In the genomic region with DNA sequence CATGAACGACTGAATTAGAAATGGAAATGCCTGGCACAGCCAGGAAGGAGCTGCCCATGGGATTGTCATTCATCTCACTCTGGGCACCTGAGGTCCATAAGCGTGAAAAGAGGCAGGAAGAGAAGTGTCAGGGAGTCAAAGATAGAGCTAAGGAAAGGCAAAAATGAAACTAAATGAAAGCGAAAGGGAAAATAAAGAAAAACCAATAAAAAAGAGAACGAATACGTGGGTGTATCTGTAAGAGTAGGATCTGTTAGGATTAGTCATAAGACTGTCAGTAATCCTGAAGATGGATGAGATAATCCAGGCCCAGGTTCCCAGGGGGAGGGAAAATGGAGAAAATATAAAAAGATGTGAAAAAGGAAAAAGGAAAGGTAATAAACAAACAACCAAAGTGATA, we compare ENCODE assay signal across 15 cellular contexts. TPM values are rescaled to one million over a fixed set of nuclear protein-coding genes. Genes with fewer than 3 reads are reported as not detected.
DNase-seq lines count a peak whose midpoint lies in the region; ATAC-seq and TF ChIP-seq lines count a peak whose summit lies in the region.
"Had no signal": no experiment of that assay in that cellular context is flagged by ENCODE, and none has a peak within 500 bp of the region (broad histone marks: within the 10 kb centered on the region; RNA-seq: fewer than 3 reads in every experiment).

No MANE protein-coding gene starts in this region.

- H3K27ac ChIP-seq in CD8-positive, alpha-beta T cell (ENCODE audit: low read depth, low read length), result no peak overlapping the region
- no peak overlapping the region for H3K27ac ChIP-seq in naive thymus-derived CD4-positive, alpha-beta T cell (ENCODE audit: low read depth, low read length)
- H3K27ac ChIP-seq in right atrium auricular region, result no peak overlapping the region
- H3K27ac ChIP-seq in H9 (ENCODE audit: insufficient read length, low read depth, low read length), result no peak overlapping the region
- H3K27ac ChIP-seq: KMS-11, sigmoid colon had no signal

- H3K4ac ChIP-seq in H9 (ENCODE audit: low read depth, low read length), result no peak overlapping the region

- TF ChIP-seq CTCF in CD8-positive, alpha-beta T cell (IDR thresholded peaks at IDR 0.05), result no peak
- no peak for TF ChIP-seq CTCF in right atrium auricular region (IDR thresholded peaks at IDR 0.05)
- no peak for TF ChIP-seq CTCF in H9 (conservative IDR thresholded peaks at IDR 0.05)

- intact Hi-C loops in CD8-positive, alpha-beta T cell (cut with DNase I, micrococcal nuclease), result no loop called here
- intact Hi-C loops in naive thymus-derived CD4-positive, alpha-beta T cell (cut with micrococcal nuclease), result no loop called here

- H2AK5ac ChIP-seq in H9 (ENCODE audit: insufficient read length, low read length), result no peak overlapping the region

- no peak overlapping the region for H2BK5ac ChIP-seq in H9 (ENCODE audit: insufficient read length, low read length)

- no peak overlapping the region for H3K9ac ChIP-seq in H9 (ENCODE audit: extremely low read depth, insufficient read length, low read length)
- H3K9ac ChIP-seq: KMS-11 had no signal

- no peak overlapping the region for H3K14ac ChIP-seq in H9 (ENCODE audit: insufficient read depth, low read length)

- H3K23ac ChIP-seq in H9 (ENCODE audit: insufficient read length, low read depth, low read length), result no peak overlapping the region

- peaks cover 5% of the 10 kb centered on the region for H3K4me1 ChIP-seq in CD8-positive, alpha-beta T cell (ENCODE audit: insufficient read depth, low read length)
- H3K4me1 ChIP-seq in naive thymus-derived CD4-positive, alpha-beta T cell (ENCODE audit: control insufficient read depth in 2 of 2, insufficient read depth in 2 of 2, low read length in 2 of 2), result peaks cover 0 to 8% of the 10 kb centered on the region in 2 donors
- H3K4me1 ChIP-seq in right atrium auricular region (no peaks in the 10 kb centered on the region), H9 (ENCODE audit: insufficient read depth, low read length) (no peaks in the 10 kb centered on the region)
- H3K4me1 ChIP-seq: sigmoid colon had no signal

- no peak overlapping the region for H3K4me3 Mint-ChIP-seq in CD8-positive, alpha-beta T cell
- H3K4me3 Mint-ChIP-seq in activated CD8-positive, alpha-beta T cell treated with anti-CD3 and anti-CD28 coated beads, Interleukin-2, amount 10 ng/mL, durations not matched to agents 7 days and 5 days, result no peak overlapping the region
- H3K4me3 Mint-ChIP-seq in naive thymus-derived CD4-positive, alpha-beta T cell, result no peak overlapping the region
- H3K4me3 Mint-ChIP-seq in activated CD4-positive, alpha-beta memory T cell treated with anti-CD3 and anti-CD28 coated beads, Interleukin-2, amount 10 ng/mL, durations not matched to agents 7 days and 5 days, result no peak overlapping the region
- H3K4me3 Mint-ChIP-seq in H9, result no peak overlapping the region
- H3K4me3 Mint-ChIP-seq: activated B cell treated with CpG ODN at 0.5 μM for 24 hours; activated T-cell treated with anti-CD3 and anti-CD28 coated beads, Interleukin-2, amount 50 U/mL, for 24 hours had no signal

- H3K36me3 ChIP-seq in CD8-positive, alpha-beta T cell (ENCODE audit: insufficient read depth, low read length), result no peaks in the 10 kb centered on the region
- H3K36me3 ChIP-seq in naive thymus-derived CD4-positive, alpha-beta T cell (ENCODE audit: control insufficient read depth in 2 of 3, insufficient read depth in 3 of 3, low read length in 3 of 3), result no peaks in the 10 kb centered on the region
- no peaks in the 10 kb centered on the region for H3K36me3 ChIP-seq in right atrium auricular region
- H3K36me3 ChIP-seq: sigmoid colon had no signal

- H3K27me3 ChIP-seq in CD8-positive, alpha-beta T cell (ENCODE audit: insufficient read depth, low read length), result no peaks in the 10 kb centered on the region
- no peaks in the 10 kb centered on the region for H3K27me3 ChIP-seq in naive thymus-derived CD4-positive, alpha-beta T cell (ENCODE audit: control insufficient read depth in 2 of 2, insufficient read depth in 2 of 2, low read length in 2 of 2)
- H3K27me3 ChIP-seq in right atrium auricular region (no peaks in the 10 kb centered on the region), H9 (ENCODE audit: insufficient read depth, low read length) (no peaks in the 10 kb centered on the region)

- H4K20me1 ChIP-seq in H9 (ENCODE audit: control insufficient read depth, insufficient read depth, insufficient read length), result no peaks in the 10 kb centered on the region

- no peak overlapping the region for H3K4me2 ChIP-seq in H9 (ENCODE audit: insufficient read depth, insufficient read length, low read length)
- H3K4me2 ChIP-seq: KMS-11 had no signal

- no peaks in the 10 kb centered on the region for H3K4me1 Mint-ChIP-seq in CD8-positive, alpha-beta T cell (ENCODE audit: low read depth)
- H3K4me1 Mint-ChIP-seq in activated CD8-positive, alpha-beta T cell treated with anti-CD3 and anti-CD28 coated beads, Interleukin-2, amount 10 ng/mL, durations not matched to agents 7 days and 5 days (ENCODE audit: low read depth), result peaks cover 3% of the 10 kb centered on the region
- H3K4me1 Mint-ChIP-seq in naive thymus-derived CD4-positive, alpha-beta T cell, result peaks cover 0 to 7% (median 0%) of the 10 kb centered on the region in 7 donors
- H3K4me1 Mint-ChIP-seq in activated CD4-positive, alpha-beta memory T cell treated with anti-CD3 and anti-CD28 coated beads, Interleukin-2, amount 10 ng/mL, durations not matched to agents 7 days and 5 days, result peaks cover 2% of the 10 kb centered on the region
- no peaks in the 10 kb centered on the region for H3K4me1 Mint-ChIP-seq in H9
- H3K4me1 Mint-ChIP-seq: activated B cell treated with CpG ODN at 0.5 μM for 24 hours had no signal

- no peak overlapping the region for H4K91ac ChIP-seq in H9 (ENCODE audit: insufficient read length, low read depth, low read length)

- no peak overlapping the region for H2BK15ac ChIP-seq in H9 (ENCODE audit: low read depth, low read length)

- no peak overlapping the region for H2AFZ ChIP-seq in H9 (ENCODE audit: low read length)

- H2BK12ac ChIP-seq in H9 (ENCODE audit: insufficient read length, low read depth, low read length), result no peak overlapping the region

- no peak overlapping the region for H2BK20ac ChIP-seq in H9 (ENCODE audit: low read depth, low read length, poor library complexity, severe bottlenecking)

- no peak overlapping the region for H3K18ac ChIP-seq in H9 (ENCODE audit: insufficient read length, low read depth, low read length)

- H3K56ac ChIP-seq in H9 (ENCODE audit: insufficient read length, low read depth, low read length), result no peak overlapping the region

- no peaks in the 10 kb centered on the region for H3K79me2 ChIP-seq in H9 (ENCODE audit: insufficient read depth, low read length)

- no peak overlapping the region for H2BK120ac ChIP-seq in H9 (ENCODE audit: low read depth, low read length, poor library complexity, severe bottlenecking)

- H3T11ph ChIP-seq in H9 (ENCODE audit: low read length), result no peak overlapping the region

- POLR2A ChIA-PET in CD8-positive, alpha-beta T cell (lab: Charles Lee), result no interaction called here
- POLR2A ChIA-PET in HEK293T (lab: Yijun Ruan, JAX), result no interaction called here
- POLR2A ChIA-PET in activated CD8-positive, alpha-beta T cell treated with anti-CD3 and anti-CD28 coated beads, Interleukin-2, amount 10 ng/mL, durations not matched to agents 7 days and 5 days (lab: Charles Lee), result no interaction called here
- POLR2A ChIA-PET in naive thymus-derived CD4-positive, alpha-beta T cell (lab: Charles Lee), result no interaction called here
- POLR2A ChIA-PET in activated CD4-positive, alpha-beta memory T cell treated with anti-CD3 and anti-CD28 coated beads, Interleukin-2, amount 10 ng/mL, durations not matched to agents 7 days and 5 days (lab: Charles Lee), result no interaction called here

- no peaks in the 10 kb centered on the region for H3K9me3 Mint-ChIP-seq in CD8-positive, alpha-beta T cell
- no peaks in the 10 kb centered on the region for H3K9me3 Mint-ChIP-seq in activated CD8-positive, alpha-beta T cell treated with anti-CD3 and anti-CD28 coated beads, Interleukin-2, amount 10 ng/mL, durations not matched to agents 7 days and 5 days (ENCODE audit: insufficient read depth)
- no peaks in the 10 kb centered on the region for H3K9me3 Mint-ChIP-seq in naive thymus-derived CD4-positive, alpha-beta T cell
- no peaks in the 10 kb centered on the region for H3K9me3 Mint-ChIP-seq in activated CD4-positive, alpha-beta memory T cell treated with anti-CD3 and anti-CD28 coated beads, Interleukin-2, amount 10 ng/mL, durations not matched to agents 7 days and 5 days
- H3K9me3 Mint-ChIP-seq in H9, result no peaks in the 10 kb centered on the region
- H3K9me3 Mint-ChIP-seq: activated B cell treated with CpG ODN at 0.5 μM for 24 hours; activated T-cell treated with anti-CD3 and anti-CD28 coated beads, Interleukin-2, amount 50 U/mL, for 24 hours had no signal

- H4K5ac ChIP-seq in H9 (ENCODE audit: insufficient read length, low read depth, low read length), result no peak overlapping the region

- no peak overlapping the region for H3K27ac Mint-ChIP-seq in CD8-positive, alpha-beta T cell
- H3K27ac Mint-ChIP-seq in activated CD8-positive, alpha-beta T cell treated with anti-CD3 and anti-CD28 coated beads, Interleukin-2, amount 10 ng/mL, durations not matched to agents 7 days and 5 days, result no peak overlapping the region
- H3K27ac Mint-ChIP-seq in naive thymus-derived CD4-positive, alpha-beta T cell, result no peak overlapping the region
- no peak overlapping the region for H3K27ac Mint-ChIP-seq in activated CD4-positive, alpha-beta memory T cell treated with anti-CD3 and anti-CD28 coated beads, Interleukin-2, amount 10 ng/mL, durations not matched to agents 7 days and 5 days
- no peak overlapping the region for H3K27ac Mint-ChIP-seq in H9
- H3K27ac Mint-ChIP-seq: activated B cell treated with CpG ODN at 0.5 μM for 24 hours; activated T-cell treated with anti-CD3 and anti-CD28 coated beads, Interleukin-2, amount 50 U/mL, for 24 hours had no signal

- no peaks in the 10 kb centered on the region for H3K27me3 Mint-ChIP-seq in CD8-positive, alpha-beta T cell (ENCODE audit: low read depth)
- no peaks in the 10 kb centered on the region for H3K27me3 Mint-ChIP-seq in activated CD8-positive, alpha-beta T cell treated with anti-CD3 and anti-CD28 coated beads, Interleukin-2, amount 10 ng/mL, durations not matched to agents 7 days and 5 days (ENCODE audit: low read depth)
- no peaks in the 10 kb centered on the region for H3K27me3 Mint-ChIP-seq in naive thymus-derived CD4-positive, alpha-beta T cell
- H3K27me3 Mint-ChIP-seq in activated CD4-positive, alpha-beta memory T cell treated with anti-CD3 and anti-CD28 coated beads, Interleukin-2, amount 10 ng/mL, durations not matched to agents 7 days and 5 days, result no peaks in the 10 kb centered on the region
- peaks cover 4% of the 10 kb centered on the region for H3K27me3 Mint-ChIP-seq in H9 (ENCODE audit: low read depth)
- H3K27me3 Mint-ChIP-seq: activated B cell treated with CpG ODN at 0.5 μM for 24 hours; activated T-cell treated with anti-CD3 and anti-CD28 coated beads, Interleukin-2, amount 50 U/mL, for 24 hours had no signal

- WGBS in H9 (ENCODE audit: extremely low coverage, insufficient read length, low lambda C conversion rate), result no CpG with 5 or more reads among the region's 5 CpGs

- CTCF ChIA-PET in CD8-positive, alpha-beta T cell (lab: Charles Lee), result interaction anchor here (3.6 kb wide), 1 partner anchor 780 kb away, joined by 50 read pairs; no protein-coding TSS in a partner anchor
- CTCF ChIA-PET in HEK293T (lab: Yijun Ruan, JAX), result no interaction called here
- CTCF ChIA-PET in activated CD8-positive, alpha-beta T cell treated with anti-CD3 and anti-CD28 coated beads, Interleukin-2, amount 10 ng/mL, durations not matched to agents 7 days and 5 days (lab: Charles Lee), result interaction anchor here (1.0 kb wide), 1 partner anchor 780 kb away, joined by 3 read pairs; no protein-coding TSS in a partner anchor
- CTCF ChIA-PET in naive thymus-derived CD4-positive, alpha-beta T cell (lab: Charles Lee), result interaction anchor here (1.0 kb wide), 1 partner anchor 779 kb away, joined by 5 read pairs; no protein-coding TSS in a partner anchor
- CTCF ChIA-PET in activated CD4-positive, alpha-beta memory T cell treated with anti-CD3 and anti-CD28 coated beads, Interleukin-2, amount 10 ng/mL, durations not matched to agents 7 days and 5 days (lab: Charles Lee), result no interaction called here

- H4K8ac ChIP-seq in H9 (replicated peaks; ENCODE audit: insufficient read length, low read depth, low read length), result no peak overlapping the region

- peak overlapping the region; percentile 5 for H3K4me3 ChIP-seq in CD8-positive, alpha-beta T cell (ENCODE audit: low read depth, low read length)
- H3K4me3 ChIP-seq in naive thymus-derived CD4-positive, alpha-beta T cell (ENCODE audit: low read length), result peak overlapping the region; percentile 25
- H3K4me3 ChIP-seq in right atrium auricular region, result no peak overlapping the region
- H3K4me3 ChIP-seq: sigmoid colon had no signal

- H3K36me3 Mint-ChIP-seq in CD8-positive, alpha-beta T cell, result no peaks in the 10 kb centered on the region
- H3K36me3 Mint-ChIP-seq in activated CD8-positive, alpha-beta T cell treated with anti-CD3 and anti-CD28 coated beads, Interleukin-2, amount 10 ng/mL, durations not matched to agents 7 days and 5 days (ENCODE audit: low read depth), result no peaks in the 10 kb centered on the region
- no peaks in the 10 kb centered on the region for H3K36me3 Mint-ChIP-seq in naive thymus-derived CD4-positive, alpha-beta T cell
- H3K36me3 Mint-ChIP-seq in activated CD4-positive, alpha-beta memory T cell treated with anti-CD3 and anti-CD28 coated beads, Interleukin-2, amount 10 ng/mL, durations not matched to agents 7 days and 5 days (ENCODE audit: low read depth), result no peaks in the 10 kb centered on the region
- no peaks in the 10 kb centered on the region for H3K36me3 Mint-ChIP-seq in H9 (ENCODE audit: insufficient read depth in 1 of 3, low read depth in 3 of 3)

- no peak for DNase-seq in CD8-positive, alpha-beta T cell
- no peak for DNase-seq in HEK293T (ENCODE audit: extremely low spot score)
- no peak for DNase-seq in activated CD8-positive, alpha-beta T cell treated with anti-CD3 and anti-CD28 coated beads, Interleukin-2, amount 10 ng/mL, durations not matched to agents 7 days and 5 days
- no peak for DNase-seq in naive thymus-derived CD4-positive, alpha-beta T cell
- DNase-seq in activated CD4-positive, alpha-beta memory T cell treated with anti-CD3 and anti-CD28 coated beads, Interleukin-2, amount 10 ng/mL, durations not matched to agents 7 days and 5 days, result no peak
- no peak for DNase-seq in right atrium auricular region (ENCODE audit: low spot score)
- no peak for DNase-seq in cerebellar cortex (ENCODE audit: low spot score)
- no peak for DNase-seq in H9
- DNase-seq: activated B cell treated with CpG ODN at 0.5 μM for 24 hours; activated T-cell treated with anti-CD3 and anti-CD28 coated beads, Interleukin-2, amount 50 U/mL, for 24 hours; sigmoid colon; SW 1271 had no signal

- H3K79me1 ChIP-seq in H9 (ENCODE audit: insufficient read depth, low read depth, low read length, poor library complexity, severe bottlenecking), result no peaks in the 10 kb centered on the region

- ATAC-seq in CD8-positive, alpha-beta T cell, result no peak
- ATAC-seq in activated CD8-positive, alpha-beta T cell treated with anti-CD3 and anti-CD28 coated beads, Interleukin-2, amount 10 ng/mL, durations not matched to agents 7 days and 5 days, result peak; percentile 66
- no peak for ATAC-seq in naive thymus-derived CD4-positive, alpha-beta T cell

- no peaks in the 10 kb centered on the region for H3K23me2 ChIP-seq in H9 (ENCODE audit: insufficient read length, low read depth, low read length, poor library complexity, severe bottlenecking)

- no peaks in the 10 kb centered on the region for H3K9me3 ChIP-seq in CD8-positive, alpha-beta T cell (ENCODE audit: low read length)
- H3K9me3 ChIP-seq in naive thymus-derived CD4-positive, alpha-beta T cell (ENCODE audit: control insufficient read depth in 2 of 3, low read length in 3 of 3), result no peaks in the 10 kb centered on the region
- no peaks in the 10 kb centered on the region for H3K9me3 ChIP-seq in right atrium auricular region
- no peaks in the 10 kb centered on the region for H3K9me3 ChIP-seq in H9 (ENCODE audit: control insufficient read depth, low read depth, low read length)
- H3K9me3 ChIP-seq: sigmoid colon had no signal

RNA-seq across cellular contexts. Expression of gene MEG3, which starts 23.5 kb away (rescaled TPM):
- total RNA-seq in CD8-positive, alpha-beta T cell, result not detected
- not detected for total RNA-seq in activated CD8-positive, alpha-beta T cell treated with anti-CD3 and anti-CD28 coated beads, Interleukin-2, amount 10 ng/mL, durations not matched to agents 7 days and 5 days
- total RNA-seq in naive thymus-derived CD4-positive, alpha-beta T cell, result 1 to 10 TPM in 1 of 5 experiments, under 1 TPM in 1, not detected in 3; 0.80 to 2.4 TPM
- polyA plus RNA-seq in naive thymus-derived CD4-positive, alpha-beta T cell, result not detected
- not detected for total RNA-seq in activated CD4-positive, alpha-beta memory T cell treated with anti-CD3 and anti-CD28 coated beads, Interleukin-2, amount 10 ng/mL, durations not matched to agents 7 days and 5 days
- total RNA-seq in right atrium auricular region (1 to 10 TPM; 6.5 to 9.5 TPM), H9 (2021) (0.52 TPM in 1 of 2 replicates, not detected in the other)
- total RNA-seq: activated B cell treated with CpG ODN at 0.5 μM for 24 hours had no signal

RNA-seq across cellular contexts. Expression of gene RTL1, which starts 54.1 kb away (rescaled TPM):
- total RNA-seq in CD8-positive, alpha-beta T cell, result not detected
- total RNA-seq in activated CD8-positive, alpha-beta T cell treated with anti-CD3 and anti-CD28 coated beads, Interleukin-2, amount 10 ng/mL, durations not matched to agents 7 days and 5 days, result not detected
- not detected for total RNA-seq in naive thymus-derived CD4-positive, alpha-beta T cell
- not detected for polyA plus RNA-seq in naive thymus-derived CD4-positive, alpha-beta T cell
- not detected for total RNA-seq in activated CD4-positive, alpha-beta memory T cell treated with anti-CD3 and anti-CD28 coated beads, Interleukin-2, amount 10 ng/mL, durations not matched to agents 7 days and 5 days
- total RNA-seq in right atrium auricular region (not detected), H9 (2021) (not detected in 2 replicates)
- total RNA-seq: activated B cell treated with CpG ODN at 0.5 μM for 24 hours, kidney, myocyte, sigmoid colon had no signal
- polyA plus RNA-seq: sigmoid colon had no signal

Comparison
In these comparisons a context has a peak if more than half of its experiments do, and no peak if none do; other contexts are left out.
1. H3K4me3 ChIP-seq: peak in CD8-positive, alpha-beta T cell (single experiment) and naive thymus-derived CD4-positive, alpha-beta T cell (single experiment); none in right atrium auricular region (0 of 2).
2. CTCF ChIA-PET loops: an anchor here in CD8-positive, alpha-beta T cell (3.6 kb wide), activated CD8-positive, alpha-beta T cell treated with anti-CD3 and anti-CD28 coated beads, Interleukin-2, amount 10 ng/mL, durations not matched to agents 7 days and 5 days (1.0 kb wide) and naive thymus-derived CD4-positive, alpha-beta T cell (1.0 kb wide); none called in HEK293T and activated CD4-positive, alpha-beta memory T cell treated with anti-CD3 and anti-CD28 coated beads, Interleukin-2, amount 10 ng/mL, durations not matched to agents 7 days and 5 days.